8 cellular contexts compared by ENCODE assay signal in the genomic region with DNA sequence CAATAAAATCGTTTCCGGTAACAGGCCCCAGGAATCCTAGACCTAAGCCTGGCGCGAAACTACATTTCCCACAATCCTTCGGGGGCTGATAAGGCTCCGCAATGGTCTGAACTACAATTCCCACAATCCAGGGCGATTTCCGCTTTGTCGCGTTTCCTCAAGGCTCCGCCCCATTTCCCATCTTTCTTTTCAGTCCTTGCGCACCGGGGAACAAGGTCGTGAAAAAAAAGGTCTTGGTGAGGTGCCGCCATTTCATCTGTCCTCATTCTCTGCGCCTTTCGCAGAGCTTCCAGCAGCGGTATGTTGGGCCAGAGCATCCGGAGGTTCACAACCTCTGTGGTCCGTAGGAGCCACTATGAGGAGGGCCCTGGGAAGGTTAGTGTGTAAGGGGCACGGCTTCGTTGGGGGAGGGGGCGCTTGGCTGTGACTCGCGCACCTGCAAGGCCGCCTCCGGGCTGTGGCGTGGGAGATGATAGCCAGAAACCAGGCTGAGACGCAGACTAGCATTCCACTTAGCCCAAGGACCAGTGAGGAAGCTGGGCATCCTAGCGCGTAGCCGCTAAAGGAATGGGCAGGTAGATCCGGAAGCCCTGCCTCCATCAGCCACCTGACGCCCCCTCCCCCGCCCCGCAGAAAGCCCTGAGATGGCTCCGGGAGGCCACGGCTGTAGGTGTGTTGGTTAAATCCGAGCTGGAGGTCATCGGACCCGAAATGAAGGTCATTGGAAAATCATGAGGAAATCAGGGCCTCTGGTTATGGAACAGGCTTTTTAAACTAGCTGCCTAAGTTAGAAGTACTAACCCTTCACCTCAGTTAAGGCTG. TPM values are rescaled to one million over a fixed set of nuclear protein-coding genes. Genes with fewer than 3 reads are reported as not detected.
DNase-seq lines count a peak whose midpoint lies in the region; ATAC-seq and TF ChIP-seq lines count a peak whose summit lies in the region.

A gene with protein sequence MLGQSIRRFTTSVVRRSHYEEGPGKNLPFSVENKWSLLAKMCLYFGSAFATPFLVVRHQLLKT (plus strand): TSS at position 186 of the 822 bp plus-strand sequence. CDS start 115 bp downstream, at position 301.

- H3K9me3 ChIP-seq in left ventricle myocardium inferior (replicated peaks) = no peaks in the 10 kb centered on the region

- ATAC-seq in GM18498 (IDR thresholded peaks at IDR 0.05; ENCODE audit: unreplicated experiment) = peak; percentile 98
- peak; percentile 98 for ATAC-seq in HG02938 (IDR thresholded peaks at IDR 0.05; ENCODE audit: unreplicated experiment)

- TF ChIP-seq CTCF in left ventricle myocardium inferior (IDR thresholded peaks at IDR 0.05; ENCODE audit: borderline replicate concordance) (no peak), progenitor cell of endocrine pancreas (IDR thresholded peaks at IDR 0.05; ENCODE audit: unreplicated experiment) (no peak)

- H3K27ac ChIP-seq in angular gyrus (ENCODE audit: low read depth, low read length) (peak within 1 kb of the TSS; percentile 97), left ventricle myocardium inferior (replicated peaks) (peak within 1 kb of the TSS; percentile 97)

- H3K4me1 Mint-ChIP-seq in progenitor cell of endocrine pancreas (ENCODE audit: low read depth) = peaks cover 8% of the 10 kb centered on the region

- peaks cover 27% of the 10 kb centered on the region for H3K36me3 Mint-ChIP-seq in progenitor cell of endocrine pancreas (ENCODE audit: insufficient read depth)

- peaks cover 6% of the 10 kb centered on the region for H3K9me3 Mint-ChIP-seq in progenitor cell of endocrine pancreas (ENCODE audit: low read depth)

- DNase-seq in NCI-H187 (lab: John Stamatoyannopoulos, UW) = peak; percentile 86 to 93
- peak; percentile 47 to 98 (median 84) for DNase-seq in T-helper 2 cell
- DNase-seq in left ventricle myocardium inferior = peak; percentile 83
- DNase-seq in progenitor cell of endocrine pancreas (ENCODE audit: low spot score, unreplicated experiment) = peak; percentile 69
- DNase-seq in ureter (ENCODE audit: low spot score) = peak; percentile 96

- intact Hi-C loops in left ventricle myocardium inferior (cut with micrococcal nuclease) = no loop called here

- peak within 1 kb of the TSS; percentile 100 for H3K27ac Mint-ChIP-seq in progenitor cell of endocrine pancreas

- H3K36me3 ChIP-seq in left ventricle myocardium inferior = peaks cover 36% of the 10 kb centered on the region

- H3K4me3 Mint-ChIP-seq in progenitor cell of endocrine pancreas (ENCODE audit: low read depth) = peak within 1 kb of the TSS; percentile 100

- H3K27me3 ChIP-seq in left ventricle myocardium inferior (ENCODE audit: low read depth) = no peaks in the 10 kb centered on the region

- no peaks in the 10 kb centered on the region for H3K27me3 Mint-ChIP-seq in progenitor cell of endocrine pancreas

- H3K4me3 ChIP-seq in left ventricle myocardium inferior = peak within 1 kb of the TSS; percentile 92

- peaks cover 25% of the 10 kb centered on the region for H3K4me1 ChIP-seq in left ventricle myocardium inferior

RNA-seq across cellular contexts. Expression of the gene that starts here (rescaled TPM):
- 1,860 TPM for total RNA-seq in left ventricle myocardium inferior
- total RNA-seq in progenitor cell of endocrine pancreas = 739 and 750 TPM in 2 replicates
- 619 TPM for total RNA-seq in ureter

Comparison
In these comparisons a context has a peak if more than half of its experiments do, and no peak if none do; other contexts are left out.
1. Peak in every context shown above with its lines: DNase-seq, ATAC-seq, H3K4me3 ChIP-seq and H3K27ac ChIP-seq.